In the genomic region with DNA sequence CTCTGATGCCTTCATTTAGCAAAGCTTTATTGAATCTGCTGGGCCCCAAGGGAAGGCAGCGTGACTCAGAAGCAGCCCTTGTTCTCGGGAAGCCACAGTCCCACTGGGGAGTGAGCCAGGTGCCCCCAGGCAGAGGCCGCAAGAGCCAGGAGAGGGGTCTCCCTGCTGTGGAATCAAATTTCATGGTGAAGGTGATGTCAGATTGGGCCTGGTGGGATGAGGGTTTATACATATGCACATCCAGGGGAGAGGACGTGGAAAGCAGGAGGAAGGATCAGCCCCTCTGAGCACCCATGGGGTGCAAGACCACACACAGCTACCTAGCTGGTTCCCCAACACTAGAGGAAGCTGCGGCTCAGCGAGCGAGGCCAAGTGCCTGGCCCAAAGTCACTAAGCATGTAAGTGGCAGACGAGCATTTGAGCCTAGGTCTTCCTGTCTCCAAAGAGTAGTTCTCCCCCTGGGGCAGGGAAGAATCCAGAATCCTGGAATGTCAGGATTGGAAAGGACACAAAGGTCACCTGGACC, we compare ENCODE assay signal across 9 cellular contexts. TPM values are rescaled to one million over a fixed set of nuclear protein-coding genes. Genes with fewer than 3 reads are reported as not detected.
DNase-seq lines count a peak whose midpoint lies in the region; ATAC-seq and TF ChIP-seq lines count a peak whose summit lies in the region.
"Had no signal": no experiment of that assay in that cellular context is flagged by ENCODE, and none has a peak within 500 bp of the region (broad histone marks: within the 10 kb centered on the region; RNA-seq: fewer than 3 reads in every experiment).

No MANE protein-coding gene starts in this region.

- H3K4me3 Mint-ChIP-seq in CD4-positive, alpha-beta T cell: peak overlapping the region; percentile 87
- H3K4me3 Mint-ChIP-seq in activated naive CD8-positive, alpha-beta T cell treated with anti-CD3 and anti-CD28 coated beads, Interleukin-2, amount 10 ng/mL, durations not matched to agents 7 days and 5 days: peak overlapping the region; percentile 61
- H3K4me3 Mint-ChIP-seq in mesothelial cell of epicardium: peak overlapping the region; percentile 82

- CTCF ChIA-PET in CD4-positive, alpha-beta T cell (lab: Charles Lee): no interaction called here

- DNase-seq in CD4-positive, alpha-beta T cell: no peak
- DNase-seq in activated naive CD8-positive, alpha-beta T cell treated with anti-CD3 and anti-CD28 coated beads, Interleukin-2, amount 10 ng/mL, durations not matched to agents 7 days and 5 days: peak; percentile 74
- DNase-seq in mesothelial cell of epicardium (ENCODE audit: low spot score in 2 of 2, unreplicated experiment in 2 of 2): peak in 1 of 2 experiments; percentile 42
- no peak for DNase-seq in inferior parietal cortex (ENCODE audit: extremely low spot score)
- no peak for DNase-seq in NCI-H1694 treated with DMSO at 0.1 percent for 48 hours (lab: John Stamatoyannopoulos, UW)
- no peak for DNase-seq in hippocampal formation (lab: John Stamatoyannopoulos, UW)

- peaks cover 8% of the 10 kb centered on the region for H3K27me3 Mint-ChIP-seq in CD4-positive, alpha-beta T cell
- H3K27me3 Mint-ChIP-seq in activated naive CD8-positive, alpha-beta T cell treated with anti-CD3 and anti-CD28 coated beads, Interleukin-2, amount 10 ng/mL, durations not matched to agents 7 days and 5 days: no peaks in the 10 kb centered on the region
- no peaks in the 10 kb centered on the region for H3K27me3 Mint-ChIP-seq in mesothelial cell of epicardium (ENCODE audit: low read depth)

- no peak for TF ChIP-seq CTCF in CD4-positive, alpha-beta T cell (IDR thresholded peaks at IDR 0.05)
- TF ChIP-seq CTCF in mesothelial cell of epicardium (IDR thresholded peaks at IDR 0.05; ENCODE audit: unreplicated experiment): no peak

- H3K9me3 Mint-ChIP-seq in CD4-positive, alpha-beta T cell: no peaks in the 10 kb centered on the region
- no peaks in the 10 kb centered on the region for H3K9me3 Mint-ChIP-seq in activated naive CD8-positive, alpha-beta T cell treated with anti-CD3 and anti-CD28 coated beads, Interleukin-2, amount 10 ng/mL, durations not matched to agents 7 days and 5 days
- H3K9me3 Mint-ChIP-seq in mesothelial cell of epicardium: no peaks in the 10 kb centered on the region

- H3K4me1 Mint-ChIP-seq in CD4-positive, alpha-beta T cell (ENCODE audit: low read depth): peaks cover 15% of the 10 kb centered on the region
- peaks cover 33% of the 10 kb centered on the region for H3K4me1 Mint-ChIP-seq in activated naive CD8-positive, alpha-beta T cell treated with anti-CD3 and anti-CD28 coated beads, Interleukin-2, amount 10 ng/mL, durations not matched to agents 7 days and 5 days
- H3K4me1 Mint-ChIP-seq in mesothelial cell of epicardium: peaks cover 26% of the 10 kb centered on the region

- no peak overlapping the region for H3K27ac Mint-ChIP-seq in CD4-positive, alpha-beta T cell
- peak overlapping the region; percentile 82 for H3K27ac Mint-ChIP-seq in activated naive CD8-positive, alpha-beta T cell treated with anti-CD3 and anti-CD28 coated beads, Interleukin-2, amount 10 ng/mL, durations not matched to agents 7 days and 5 days
- peak overlapping the region; percentile 77 for H3K27ac Mint-ChIP-seq in mesothelial cell of epicardium

- ATAC-seq in CD4-positive, alpha-beta T cell (ENCODE audit: poor library complexity): no peak
- ATAC-seq in HG03460 (IDR thresholded peaks at IDR 0.05; ENCODE audit: unreplicated experiment): peak; percentile 51
- ATAC-seq in activated naive CD8-positive, alpha-beta T cell treated with anti-CD3 and anti-CD28 coated beads, Interleukin-2, amount 10 ng/mL, durations not matched to agents 7 days and 5 days (ENCODE audit: low read depth): peak; percentile 83
- no peak for ATAC-seq in GM19395 (IDR thresholded peaks at IDR 0.05; ENCODE audit: unreplicated experiment)
- ATAC-seq: left lobe of liver had no signal

- H3K9me3 ChIP-seq in CD4-positive, alpha-beta T cell (ENCODE audit: control insufficient read depth, low read length): no peaks in the 10 kb centered on the region

- H3K27me3 ChIP-seq in CD4-positive, alpha-beta T cell (ENCODE audit: control insufficient read depth, insufficient read depth, low read length): peaks cover 26% of the 10 kb centered on the region

- POLR2A ChIA-PET in CD4-positive, alpha-beta T cell (lab: Charles Lee): interaction anchor here (0.6 kb wide), 1 partner anchor 628 kb away, joined by 3 read pairs; no protein-coding TSS in a partner anchor
- POLR2A ChIA-PET in activated naive CD8-positive, alpha-beta T cell treated with anti-CD3 and anti-CD28 coated beads, Interleukin-2, amount 10 ng/mL, durations not matched to agents 7 days and 5 days (lab: Charles Lee): interaction anchor here (0.7 to 2.1 kb wide), 7 partner anchors 12 to 168 kb away, joined by 3 to 27 read pairs (median 6); a partner anchor contains a TSS

- intact Hi-C loops in CD4-positive, alpha-beta T cell (cut with DNase I, micrococcal nuclease): no loop called here

- H3K36me3 Mint-ChIP-seq in CD4-positive, alpha-beta T cell (ENCODE audit: low read depth): no peaks in the 10 kb centered on the region
- H3K36me3 Mint-ChIP-seq in activated naive CD8-positive, alpha-beta T cell treated with anti-CD3 and anti-CD28 coated beads, Interleukin-2, amount 10 ng/mL, durations not matched to agents 7 days and 5 days: no peaks in the 10 kb centered on the region
- H3K36me3 Mint-ChIP-seq in mesothelial cell of epicardium: peaks cover 2% of the 10 kb centered on the region

- H3K27ac ChIP-seq in CD4-positive, alpha-beta T cell (ENCODE audit: low read depth, low read length): no peak overlapping the region

RNA-seq across cellular contexts. Expression of a gene that starts 2.0 kb away (rescaled TPM):
- under 1 TPM; 0.44 to 0.59 TPM for total RNA-seq in CD4-positive, alpha-beta T cell
- total RNA-seq in activated naive CD8-positive, alpha-beta T cell treated with anti-CD3 and anti-CD28 coated beads, Interleukin-2, amount 10 ng/mL, durations not matched to agents 7 days and 5 days: 10 to 100 TPM; 27.1 to 31.6 TPM
- 37.4 to 38.9 TPM (median 38.9 TPM) in 3 replicates for total RNA-seq in mesothelial cell of epicardium

RNA-seq across cellular contexts. Expression of a gene that starts 32.3 kb away (rescaled TPM):
- total RNA-seq in CD4-positive, alpha-beta T cell: 1,000 to 10,000 TPM; 3,952 to 3,974 TPM
- 1,000 to 10,000 TPM; 1,927 to 2,015 TPM for total RNA-seq in activated naive CD8-positive, alpha-beta T cell treated with anti-CD3 and anti-CD28 coated beads, Interleukin-2, amount 10 ng/mL, durations not matched to agents 7 days and 5 days
- total RNA-seq in mesothelial cell of epicardium: 2,423 to 2,513 TPM (median 2,494 TPM) in 3 replicates

RNA-seq across cellular contexts. Expression of a gene that starts 47.8 kb away (rescaled TPM):
- 10 to 100 TPM; 19.8 to 20.1 TPM for total RNA-seq in CD4-positive, alpha-beta T cell
- 10 to 100 TPM; 37.4 to 39.9 TPM for total RNA-seq in activated naive CD8-positive, alpha-beta T cell treated with anti-CD3 and anti-CD28 coated beads, Interleukin-2, amount 10 ng/mL, durations not matched to agents 7 days and 5 days
- 30.1 to 32.9 TPM (median 30.6 TPM) in 3 replicates for total RNA-seq in mesothelial cell of epicardium

Comparison
In these comparisons a context has a peak if more than half of its experiments do, and no peak if none do; other contexts are left out.
1. ATAC-seq: peak in HG03460 (single experiment) and activated naive CD8-positive, alpha-beta T cell treated with anti-CD3 and anti-CD28 coated beads, Interleukin-2, amount 10 ng/mL, durations not matched to agents 7 days and 5 days (single experiment); none in CD4-positive, alpha-beta T cell (single experiment) and GM19395 (single experiment).
2. RNA of a gene that starts 2.0 kb away (total RNA-seq): 37.4 to 38.9 TPM in mesothelial cell of epicardium and 27.1 to 31.6 TPM in activated naive CD8-positive, alpha-beta T cell treated with anti-CD3 and anti-CD28 coated beads, Interleukin-2, amount 10 ng/mL, durations not matched to agents 7 days and 5 days; 0.44 to 0.59 TPM in CD4-positive, alpha-beta T cell; every median in the first group is over 10 times any median in the second.
3. Peak in every context shown above with its lines, with median percentiles within 50 percentile points of each other: H3K4me3 Mint-ChIP-seq.